ENCODE assay signal across 26 cellular contexts in the genomic region with DNA sequence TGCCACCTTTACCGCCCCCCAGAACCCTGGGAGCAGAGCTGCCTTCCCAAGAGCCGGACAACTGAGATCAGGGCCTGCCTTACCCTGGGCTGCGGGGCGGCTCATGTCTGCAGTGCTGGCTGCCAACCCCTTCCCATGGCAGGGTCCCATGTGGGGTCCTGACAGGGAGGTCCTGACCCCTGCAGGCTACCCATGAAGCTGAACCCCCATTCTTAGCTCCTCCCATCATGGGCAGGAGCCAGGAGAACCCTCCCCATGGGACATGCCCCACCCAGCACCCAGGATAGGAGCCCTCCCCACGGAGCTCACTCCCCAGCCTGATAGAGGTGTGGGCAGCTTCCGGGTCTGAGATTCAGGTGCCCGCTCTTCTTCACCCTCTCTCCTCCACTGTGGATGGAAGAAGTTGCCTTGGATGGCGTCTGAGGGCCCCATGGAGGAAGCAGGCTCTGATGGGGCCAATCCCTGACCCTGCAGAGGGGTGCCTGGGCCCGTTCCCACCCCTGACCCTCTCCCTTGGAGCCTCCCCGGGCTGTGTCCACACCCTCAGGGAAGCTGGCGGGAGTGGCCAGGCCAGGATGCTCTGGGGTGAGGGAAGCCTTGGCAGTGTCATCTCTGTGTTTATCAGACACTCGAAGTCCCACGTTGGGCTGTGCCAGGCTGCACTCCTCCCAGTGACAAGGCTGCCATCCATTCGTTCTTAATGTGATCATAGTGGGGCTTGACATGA.
DNase-seq lines count a peak whose midpoint lies in the region; ATAC-seq, FAIRE-seq and TF ChIP-seq lines count a peak whose summit lies in the region.
"Had no signal": no experiment of that assay in that cellular context is flagged by ENCODE, and none has a peak within 500 bp of the region (broad histone marks: within the 10 kb centered on the region; RNA-seq: fewer than 3 reads in every experiment).

No MANE protein-coding gene starts in this region.

- H3K36me3 ChIP-seq in right lobe of liver (no peaks in the 10 kb centered on the region), HepG2 (replicated peaks in 1 of 2; ENCODE audit: control insufficient read depth in 1 of 2, insufficient read depth in 2 of 2, low read length in 2 of 2) (no peaks in the 10 kb centered on the region), kidney (ENCODE audit: control insufficient read depth in 1 of 2, insufficient read depth in 2 of 2, low read length in 2 of 2) (no peaks in the 10 kb centered on the region), neuronal stem cell (replicated peaks in 1 of 2; ENCODE audit: control insufficient read depth in 2 of 2, insufficient read depth in 2 of 2, low read length in 2 of 2) (no peaks in the 10 kb centered on the region), upper lobe of right lung (no peaks in the 10 kb centered on the region)
- H3K36me3 ChIP-seq: HAP-1, MG63 had no signal

- H3K79me2 ChIP-seq in HepG2 (ENCODE audit: insufficient read depth, low read length) = no peaks in the 10 kb centered on the region

- peak overlapping the region; percentile 61 for H2AK5ac ChIP-seq in neuronal stem cell (ENCODE audit: low read depth, low read length)

- WGBS in right lobe of liver (ENCODE audit: insufficient coverage, low coverage, low lambda C conversion rate, missing lambda C conversion rate) = 60% methylated on average over 5 of the region's 14 CpGs
- WGBS in HepG2 (ENCODE audit: low lambda C conversion rate) = 0% methylated on average over 4 of the region's 14 CpGs
- no CpG with 5 or more reads among the region's 14 CpGs for WGBS in neuronal stem cell (ENCODE audit: extremely low coverage in 2 of 2, insufficient read length in 2 of 2, insufficient replicate concordance in 1 of 2), 2 donors

- H3K18ac ChIP-seq in neuronal stem cell (ENCODE audit: low read length) = peak overlapping the region; percentile 41

- H4K8ac ChIP-seq in neuronal stem cell (ENCODE audit: low read depth, low read length) = no peak overlapping the region

- TF ChIP-seq CTCF in right lobe of liver (IDR thresholded peaks at IDR 0.05) (no peak), HepG2 (CRISPR knock-in tag; IDR thresholded peaks at IDR 0.05) (no peak), kidney (IDR thresholded peaks at IDR 0.05; ENCODE audit: borderline replicate concordance, extremely low read depth, insufficient read depth) (no peak), upper lobe of right lung (IDR thresholded peaks at IDR 0.05) (no peak)

- CTCF ChIA-PET in HepG2 (lab: Yijun Ruan, JAX; ENCODE audit: low intra/inter-chr PET ratio, low total read pairs) = no interaction called here

- H3K4me1 ChIP-seq in right lobe of liver (no peaks in the 10 kb centered on the region), HepG2 (ENCODE audit: insufficient read depth, low read length) (no peaks in the 10 kb centered on the region), kidney (ENCODE audit: control insufficient read depth in 1 of 2, insufficient read depth in 1 of 2, low read depth in 1 of 2, low read length in 2 of 2) (no peaks in the 10 kb centered on the region), neuronal stem cell (ENCODE audit: control insufficient read depth in 2 of 2, insufficient read depth in 1 of 2, low read depth in 1 of 2, low read length in 2 of 2) (peaks cover 0 to 7% of the 10 kb centered on the region in 2 donors), upper lobe of right lung (no peaks in the 10 kb centered on the region)
- H3K4me1 ChIP-seq: HAP-1 had no signal

- intact Hi-C loops in right lobe of liver (cut with DNase I) (no loop called here), HepG2 (cut with micrococcal nuclease; ENCODE audit: unreplicated experiment) (no loop called here), kidney (cut with DNase I) (no loop called here), upper lobe of right lung (cut with DNase I) (no loop called here)

- H3K79me1 ChIP-seq in neuronal stem cell (ENCODE audit: low read depth, low read length) = no peaks in the 10 kb centered on the region

- H2BK120ac ChIP-seq in neuronal stem cell (ENCODE audit: low read depth, low read length) = no peak overlapping the region

- no peak overlapping the region for H2BK5ac ChIP-seq in neuronal stem cell (ENCODE audit: low read length)

- H3K4me3 ChIP-seq in right lobe of liver (no peak overlapping the region), HepG2 (replicated peaks in 1 of 3; ENCODE audit: insufficient read depth in 1 of 3, low read depth in 2 of 3, low read length in 3 of 3) (no peak overlapping the region), kidney (ENCODE audit: low read length in 2 of 2) (no peak overlapping the region), neuronal stem cell (ENCODE audit: low read length in 2 of 2) (no peak overlapping the region), upper lobe of right lung (no peak overlapping the region)
- H3K4me3 ChIP-seq: GM12878, GM23338, HAP-1, MG63, PC-9 had no signal

- H3K27me3 ChIP-seq in right lobe of liver (no peaks in the 10 kb centered on the region), HepG2 (ENCODE audit: control insufficient read depth in 1 of 2, insufficient read depth in 2 of 2, low read length in 2 of 2) (peaks cover 0 to 34% of the 10 kb centered on the region in 2 experiments; a peak in 4 of 5 replicates), neuronal stem cell (ENCODE audit: control insufficient read depth in 3 of 3, insufficient read depth in 3 of 3, low read depth in 1 of 3, low read length in 3 of 3) (no peaks in the 10 kb centered on the region), upper lobe of right lung (no peaks in the 10 kb centered on the region)
- H3K27me3 ChIP-seq: MG63 had no signal

- H2BK15ac ChIP-seq in neuronal stem cell (ENCODE audit: low read length) = no peak overlapping the region

- in situ Hi-C loops in HepG2 (cut with HindIII; ENCODE audit: extremely low pct_ligation_motif_present, low pct_unique_long_range_greater_than_20kb) = no loop called here

- no peak overlapping the region for H3K14ac ChIP-seq in neuronal stem cell (ENCODE audit: low read length)

- FAIRE-seq in HepG2 (lab: Jason Lieb, UNC) = no peak
- no peak for FAIRE-seq in kidney (lab: Jason Lieb, UNC)
- FAIRE-seq: G401.6, GM12878 had no signal

- DNase-seq in right lobe of liver (peak in 2 of 3 donors; percentile 40 to 60), HepG2 (ENCODE audit: low spot score) (no peak), kidney (peak; percentile 60), neuronal stem cell (ENCODE audit: low spot score) (no peak), upper lobe of right lung (peak; percentile 46), NCI-H128 (lab: John Stamatoyannopoulos, UW; ENCODE audit: unreplicated experiment) (no peak), cortex of kidney (lab: John Stamatoyannopoulos, UW) (no peak)
- DNase-seq in activated CD4-positive, CD25-positive, alpha-beta regulatory T cell (lab: John Stamatoyannopoulos, UW) = no peak
- DNase-seq: C1 segment of cervical spinal cord; CD4-positive, alpha-beta memory T cell; COR-L47; HFFc6; IMR-90; KG1; MG63; NCI-H1105 treated with DMSO at 0.1 percent for 48 hours; NCI-H2029; NCI-H446; NCI-H524 treated with DMSO at 0.1 percent for 48 hours; NCI-H774; PC-9; SHP77 treated with DMSO at 0.1 percent for 48 hours had no signal

- peak overlapping the region; percentile 32 for H2BK12ac ChIP-seq in neuronal stem cell (ENCODE audit: low read length)

- H4K20me1 ChIP-seq in HepG2 (ENCODE audit: insufficient read depth, low read length) = no peaks in the 10 kb centered on the region

- ATAC-seq in right lobe of liver (peak in 2 of 4 donors; percentile 49 to 69), HepG2 (no peak), upper lobe of right lung (no peak)
- ATAC-seq: GM12878, GM23338 had no signal

- H3K4ac ChIP-seq in neuronal stem cell (ENCODE audit: low read length) = no peak overlapping the region

- H4K91ac ChIP-seq in neuronal stem cell (ENCODE audit: low read depth, low read length, poor library complexity) = no peak overlapping the region

- no peak overlapping the region for H3K27ac ChIP-seq in right lobe of liver
- H3K27ac ChIP-seq in HepG2 (ENCODE audit: extremely low read length, insufficient read depth, low read length) = no peak overlapping the region
- no peak overlapping the region for H3K27ac ChIP-seq in kidney (ENCODE audit: low read depth in 2 of 2, low read length in 2 of 2)
- no peak overlapping the region for H3K27ac ChIP-seq in neuronal stem cell (replicated peaks; ENCODE audit: low read length)
- H3K27ac ChIP-seq in upper lobe of right lung = no peak overlapping the region
- H3K27ac ChIP-seq: PC-9 had no signal

- no TSS peak for BruUV-seq in HepG2 (replicated peaks; lab: Mats Ljungman, UMichigan)

- H2AFZ ChIP-seq in HepG2 (ENCODE audit: low read length) (no peak overlapping the region), neuronal stem cell (ENCODE audit: low read length) (no peak overlapping the region)
- H2AFZ ChIP-seq: GM23338, PC-9 had no signal

- no peak overlapping the region for H3K9ac ChIP-seq in HepG2 (ENCODE audit: insufficient read depth, low read depth, low read length)
- H3K9ac ChIP-seq in kidney (ENCODE audit: low read length in 2 of 2) = no peak overlapping the region
- H3K9ac ChIP-seq in neuronal stem cell (ENCODE audit: low read depth, low read length, poor library complexity) = no peak overlapping the region

- TF ChIP-seq POLR2A in right lobe of liver (IDR thresholded peaks at IDR 0.05) = no peak
- TF ChIP-seq POLR2A in HepG2 (IDR thresholded peaks at IDR 0.05; ENCODE audit: insufficient read depth in 1 of 2, low read depth in 2 of 2, low read length in 2 of 2) = no peak

- H3K23ac ChIP-seq in neuronal stem cell (ENCODE audit: low read depth, low read length, poor library complexity) = no peak overlapping the region

- TF ChIP-seq EP300 in HepG2 (IDR thresholded peaks at IDR 0.05; ENCODE audit: low read depth in 2 of 2, low read length in 2 of 2) = no peak
- no peak for TF ChIP-seq EP300 in HepG2 (CRISPR knock-in tag; IDR thresholded peaks at IDR 0.05; ENCODE audit: borderline replicate concordance)

- H3K4me2 ChIP-seq in HepG2 (ENCODE audit: low read depth, low read length) (no peak overlapping the region), neuronal stem cell (ENCODE audit: insufficient read depth, low read length, poor library complexity, severe bottlenecking) (no peak overlapping the region)
- H3K4me2 ChIP-seq: GM23338, PC-9 had no signal

- POLR2A ChIA-PET in HepG2 (lab: Yijun Ruan, JAX) = no interaction called here

- TF ChIP-seq RAD21 in HepG2 (CRISPR knock-in tag; IDR thresholded peaks at IDR 0.05) = no peak

- H3K9me3 ChIP-seq in right lobe of liver = no peaks in the 10 kb centered on the region
- no peaks in the 10 kb centered on the region for H3K9me3 ChIP-seq in HepG2 (ENCODE audit: low read length)
- no peaks in the 10 kb centered on the region for H3K9me3 ChIP-seq in kidney (ENCODE audit: control insufficient read depth in 1 of 2, low read length in 2 of 2)
- H3K9me3 ChIP-seq in neuronal stem cell (replicated peaks in 1 of 2; ENCODE audit: control insufficient read depth in 2 of 2, insufficient read depth in 1 of 2, low read depth in 1 of 2, low read length in 2 of 2) = peaks cover 0 to 6% of the 10 kb centered on the region in 2 donors
- H3K9me3 ChIP-seq in upper lobe of right lung = no peaks in the 10 kb centered on the region
- H3K9me3 ChIP-seq: HAP-1, MG63 had no signal

TF ChIP-seq in HepG2, 621 proteins besides CTCF, POLR2A, EP300 and RAD21 (continues in another document):
- no peak for TF ChIP-seq ZNF367 (CRISPR knock-in tag; IDR thresholded peaks at IDR 0.05; ENCODE audit: borderline replicate concordance)
- TF ChIP-seq NFE2 (CRISPR knock-in tag; IDR thresholded peaks at IDR 0.05) = no peak

Comparison
In these comparisons a context has a peak if more than half of its experiments do, and no peak if none do; other contexts are left out.
1. DNase-seq: peak in right lobe of liver (2 of 3), kidney (single experiment) and upper lobe of right lung (single experiment); none in HepG2 (single experiment), neuronal stem cell (single experiment), activated CD4-positive, CD25-positive, alpha-beta regulatory T cell (0 of 4), NCI-H128 (single experiment) and cortex of kidney (single experiment).